In genomic region chr1:169308313-169309039, GRCh38 we compare ENCODE assay signal across 22 cellular contexts.
"Had no signal": no experiment of that assay in that cellular context is flagged by ENCODE, and none has a peak within 500 bp of the region (broad histone marks: within the 10 kb centered on the region; RNA-seq: fewer than 3 reads in every experiment).

No MANE protein-coding gene starts in this region.

- H3K9me3 ChIP-seq: gastrocnemius medialis, left lung, pancreas, tibial artery had no signal

- ATAC-seq: activated naive CD8-positive, alpha-beta T cell treated with anti-CD3 and anti-CD28 coated beads, Interleukin-2, amount 50 U/mL, for 24 hours; activated T-helper 17 cell treated with anti-CD3 and anti-CD28 coated beads, Interleukin-2, amount 50 U/mL, for 72 hours; gastrocnemius medialis; left lung had no signal

- FAIRE-seq: bronchial epithelial cell, pancreas, urothelium cell line had no signal

- H3K4me1 ChIP-seq: gastrocnemius medialis, left lung, pancreas, tibial artery had no signal

- H3K4me3 ChIP-seq: gastrocnemius medialis, left lung, pancreas, skin epidermis, tibial artery had no signal

- H3K27me3 ChIP-seq: gastrocnemius medialis, left lung, pancreas, tibial artery had no signal

- H3K27ac ChIP-seq: gastrocnemius medialis, left lung, pancreas, tibial artery had no signal

- H3K36me3 ChIP-seq: gastrocnemius medialis, left lung, pancreas had no signal

- DNase-seq: activated CD4-positive, alpha-beta T cell treated with anti-CD3 and anti-CD28 coated beads for 1 hour; activated CD4-positive, alpha-beta T cell treated with anti-CD3 and anti-CD28 coated beads, Interleukin-2, amount 50 U/mL, for 4 hours; activated naive CD4-positive, alpha-beta T cell treated with anti-CD3 and anti-CD28 coated beads for 36 hours; activated naive CD8-positive, alpha-beta T cell treated with anti-CD3 and anti-CD28 coated beads, Interleukin-2, amount 50 U/mL, for 24 hours; activated T-cell treated with anti-CD3 and anti-CD28 coated beads for 4 hours; aorta; effector memory CD8-positive, alpha-beta T cell; gastrocnemius medialis; islet precursor cell; left lung; mammary epithelial cell; naive B cell; pancreas; stimulated activated CD4-positive, alpha-beta T cell treated with anti-CD3 and anti-CD28 coated beads, Interleukin-15, amount 100 ng/mL, for 24 hours; stimulated activated CD4-positive, alpha-beta T cell treated with anti-CD3 and anti-CD28 coated beads, Interleukin-4, amount 100 ng/mL, for 1 hour; stimulated activated naive CD4-positive, alpha-beta T cell; T-helper 9 cell; tibial artery had no signal
